ENCODE assay signal across 8 cellular contexts in genomic region chr1:19310720-19311502, GRCh38. TPM values are rescaled to one million over a fixed set of nuclear protein-coding genes. Genes with fewer than 3 reads are reported as not detected.
DNase-seq lines count a peak whose midpoint lies in the region; ATAC-seq and TF ChIP-seq lines count a peak whose summit lies in the region.

No MANE protein-coding gene starts in this region.

- no peak for ATAC-seq in CD8-positive, alpha-beta T cell
- no peak for ATAC-seq in HG03439 (IDR thresholded peaks at IDR 0.05; ENCODE audit: unreplicated experiment)

- H3K36me3 ChIP-seq in CD8-positive, alpha-beta T cell (ENCODE audit: insufficient read depth, low read length): no peaks in the 10 kb centered on the region
- H3K36me3 ChIP-seq in adrenal gland (replicated peaks in 1 of 2): peaks cover 0 to 24% of the 10 kb centered on the region in 2 donors

- TF ChIP-seq POLR2A in adrenal gland (IDR thresholded peaks at IDR 0.05): no peak

- peaks cover 35% of the 10 kb centered on the region for H3K36me3 Mint-ChIP-seq in CD8-positive, alpha-beta T cell

- peak overlapping the region; percentile 92 for H3K4me3 ChIP-seq in CD8-positive, alpha-beta T cell (ENCODE audit: low read depth, low read length)
- H3K4me3 ChIP-seq in adrenal gland: peak overlapping the region in 3 of 4 donors; percentile 44 to 98 (median 86)

- 34 to 44% (median 39%) methylated on average over 12 to 13 of the region's 13 CpGs for WGBS in adrenal gland, 4 donors

- peak overlapping the region; percentile 73 for H3K27ac Mint-ChIP-seq in CD8-positive, alpha-beta T cell

- no peaks in the 10 kb centered on the region for H3K27me3 ChIP-seq in CD8-positive, alpha-beta T cell (ENCODE audit: insufficient read depth, low read length)
- H3K27me3 ChIP-seq in adrenal gland (no peaks in the 10 kb centered on the region), layer of hippocampus (ENCODE audit: control insufficient read depth, insufficient read depth, low read length) (no peaks in the 10 kb centered on the region)

- CTCF ChIA-PET in CD8-positive, alpha-beta T cell (lab: Charles Lee): no interaction called here

- TF ChIP-seq CTCF in CD8-positive, alpha-beta T cell (IDR thresholded peaks at IDR 0.05): no peak
- no peak for TF ChIP-seq CTCF in adrenal gland (IDR thresholded peaks at IDR 0.05)

- DNase-seq in CD8-positive, alpha-beta T cell: no peak
- peak; percentile 46 for DNase-seq in HuH-7 (ENCODE audit: low spot score)
- peak in 1 of 7 donors; percentile 52 for DNase-seq in adrenal gland
- DNase-seq in superior temporal gyrus (ENCODE audit: extremely low spot score): peak; percentile 13
- DNase-seq in NCI-H510A treated with DMSO at 0.1 percent for 48 hours (lab: John Stamatoyannopoulos, UW): no peak
- DNase-seq in iPS-NIHi7 (ENCODE audit: extremely low spot score): no peak

- no peak overlapping the region for H3K27ac ChIP-seq in CD8-positive, alpha-beta T cell (ENCODE audit: low read depth, low read length)
- H3K27ac ChIP-seq in adrenal gland (peak overlapping the region in 1 of 5 donors; percentile 97), layer of hippocampus (ENCODE audit: low read depth, low read length) (peak overlapping the region; percentile 81)

- POLR2A ChIA-PET in CD8-positive, alpha-beta T cell (lab: Charles Lee): interaction anchor here (1.6 kb wide), 1 partner anchor 59 kb away, joined by 4 read pairs; the partner anchor contains the start of genes EMC1 and MRTO4

- H3K9me3 Mint-ChIP-seq in CD8-positive, alpha-beta T cell: no peaks in the 10 kb centered on the region

- intact Hi-C loops in CD8-positive, alpha-beta T cell (cut with DNase I, micrococcal nuclease): loop anchor here in 1 of 2 experiments (1.0 to 10.0 kb wide), 2 partner anchors 30 to 96 kb away; partner anchors contain the start of gene UBR4
- intact Hi-C loops in adrenal gland (cut with DNase I): no loop called here

- peak overlapping the region; percentile 89 for H3K4me3 Mint-ChIP-seq in CD8-positive, alpha-beta T cell

- H3K4me1 ChIP-seq in CD8-positive, alpha-beta T cell (ENCODE audit: insufficient read depth, low read length): peaks cover 21% of the 10 kb centered on the region
- peaks cover 30 to 47% of the 10 kb centered on the region in 2 donors for H3K4me1 ChIP-seq in adrenal gland (replicated peaks in 1 of 2)

- peaks cover 39% of the 10 kb centered on the region for H3K4me1 Mint-ChIP-seq in CD8-positive, alpha-beta T cell (ENCODE audit: low read depth)

- H3K9me3 ChIP-seq in CD8-positive, alpha-beta T cell (ENCODE audit: low read length): no peaks in the 10 kb centered on the region
- no peaks in the 10 kb centered on the region for H3K9me3 ChIP-seq in adrenal gland (replicated peaks in 1 of 3)

- H3K27me3 Mint-ChIP-seq in CD8-positive, alpha-beta T cell (ENCODE audit: low read depth): no peaks in the 10 kb centered on the region

RNA-seq across cellular contexts. Expression of gene AKR7A2, which starts 1.0 kb away (rescaled TPM):
- 1 to 10 TPM; 7.9 to 8.1 TPM for total RNA-seq in CD8-positive, alpha-beta T cell
- 100 to 1,000 TPM in 7 of 8 donors, 10 to 100 TPM in 1; 97.8 to 235 (median 144) TPM for total RNA-seq in adrenal gland
- 10 to 100 TPM; 20.0 to 59.4 (median 23.2) TPM for polyA plus RNA-seq in adrenal gland

RNA-seq across cellular contexts. Expression of gene SLC66A1, which starts 1.2 kb away (rescaled TPM):
- total RNA-seq in CD8-positive, alpha-beta T cell: 1 to 10 TPM; 1.3 to 2.1 TPM
- total RNA-seq in adrenal gland: 10 to 100 TPM; 22.1 to 50.8 (median 33.8) TPM
- polyA plus RNA-seq in adrenal gland: 10 to 100 TPM; 19.1 to 82.9 (median 37.2) TPM

RNA-seq across cellular contexts. Expression of gene AKR7A3, which starts 22.3 kb away (rescaled TPM):
- total RNA-seq in CD8-positive, alpha-beta T cell: 1 to 10 TPM; 1.2 to 1.6 TPM
- 10 to 100 TPM in 1 of 8 donors, 1 to 10 TPM in 7; 1.3 to 11.3 (median 4.6) TPM for total RNA-seq in adrenal gland
- 1 to 10 TPM; 3.3 to 4.9 (median 4.8) TPM for polyA plus RNA-seq in adrenal gland

RNA-seq across cellular contexts. Expression of gene MRTO4, which starts 59.3 kb away (rescaled TPM):
- 10 to 100 TPM; 18.9 to 19.5 TPM for total RNA-seq in CD8-positive, alpha-beta T cell
- total RNA-seq in adrenal gland: 10 to 100 TPM; 16.6 to 44.6 (median 20.7) TPM
- 10 to 100 TPM; 46.4 to 64.0 (median 51.1) TPM for polyA plus RNA-seq in adrenal gland

RNA-seq across cellular contexts. Expression of gene EMC1, which starts 59.6 kb away (rescaled TPM):
- 10 to 100 TPM; 28.2 to 33.5 TPM for total RNA-seq in CD8-positive, alpha-beta T cell
- total RNA-seq in adrenal gland: 10 to 100 TPM; 39.2 to 64.8 (median 44.6) TPM
- polyA plus RNA-seq in adrenal gland: 10 to 100 TPM in 2 of 3 donors, 1 to 10 TPM in 1; 8.9 to 34.9 (median 14.0) TPM

Comparison
In these comparisons a context has a peak if more than half of its experiments do, and no peak if none do; other contexts are left out.
1. DNase-seq: peak in HuH-7 (single experiment) and superior temporal gyrus (single experiment); none in CD8-positive, alpha-beta T cell (0 of 7), NCI-H510A treated with DMSO at 0.1 percent for 48 hours (single experiment) and iPS-NIHi7 (single experiment).
2. RNA of gene AKR7A2, which starts 1.0 kb away (total RNA-seq): 97.8 to 235 TPM in adrenal gland; 7.9 to 8.1 TPM in CD8-positive, alpha-beta T cell; every median in the first group is over 10 times any median in the second.
3. RNA of gene SLC66A1, which starts 1.2 kb away (total RNA-seq): 22.1 to 50.8 TPM in adrenal gland; 1.3 to 2.1 TPM in CD8-positive, alpha-beta T cell; every median in the first group is over 4 times any median in the second.